Comparison of ENCODE assay signal across 8 cellular contexts in genomic region chr1:22416555-22417454, GRCh38. TPM values are rescaled to one million over a fixed set of nuclear protein-coding genes. Genes with fewer than 3 reads are reported as not detected.
DNase-seq lines count a peak whose midpoint lies in the region; ATAC-seq and TF ChIP-seq lines count a peak whose summit lies in the region.

No MANE protein-coding gene starts in this region.

- peak; percentile 73 for TF ChIP-seq CTCF in CD8-positive, alpha-beta T cell (IDR thresholded peaks at IDR 0.05)

- H3K4me3 ChIP-seq in CD8-positive, alpha-beta T cell (ENCODE audit: low read depth, low read length) = no peak overlapping the region
- H3K4me3 ChIP-seq in endocrine pancreas (ENCODE audit: control insufficient read depth, insufficient read depth, low read length) = no peak overlapping the region

- H3K4me3 Mint-ChIP-seq in CD8-positive, alpha-beta T cell = no peak overlapping the region

- peak; percentile 87 for ATAC-seq in CD8-positive, alpha-beta T cell
- ATAC-seq in GM21717 (IDR thresholded peaks at IDR 0.05; ENCODE audit: unreplicated experiment) = no peak

- H3K27ac Mint-ChIP-seq in CD8-positive, alpha-beta T cell = no peak overlapping the region

- H3K27ac ChIP-seq in CD8-positive, alpha-beta T cell (ENCODE audit: low read depth, low read length) = no peak overlapping the region

- POLR2A ChIA-PET in CD8-positive, alpha-beta T cell (lab: Charles Lee) = interaction anchor here (1.1 kb wide), 1 partner anchor 13 kb away, joined by 3 read pairs; no protein-coding TSS in a partner anchor

- no peaks in the 10 kb centered on the region for H3K9me3 ChIP-seq in CD8-positive, alpha-beta T cell (ENCODE audit: low read length)
- H3K9me3 ChIP-seq in endocrine pancreas (ENCODE audit: control insufficient read depth, low read length) = no peaks in the 10 kb centered on the region

- DNase-seq in CD8-positive, alpha-beta T cell = peak; percentile 42 to 78 (median 74)
- peak; percentile 65 for DNase-seq in HT1080 (ENCODE audit: low read depth)
- DNase-seq in NOMO-1 (lab: John Stamatoyannopoulos, UW; ENCODE audit: unreplicated experiment in 2 of 2) = peak; percentile 48 to 71
- DNase-seq in activated CD8-positive, alpha-beta memory T cell treated with anti-CD3 and anti-CD28 coated beads for 1 hour (ENCODE audit: extremely low read depth in 1 of 2, low read depth in 1 of 2) = peak; percentile 41 to 55
- peak; percentile 24 for DNase-seq in middle frontal gyrus (ENCODE audit: extremely low spot score, low spot score)
- DNase-seq in stimulated activated CD8-positive, alpha-beta memory T cell treated with anti-CD3 and anti-CD28 coated beads, Interleukin-4, amount 100 ng/mL, for 1 hour (ENCODE audit: low read depth in 2 of 2, low spot score in 1 of 2) = peak; percentile 21 to 49

- H3K4me1 ChIP-seq in CD8-positive, alpha-beta T cell (ENCODE audit: insufficient read depth, low read length) = peaks cover 5% of the 10 kb centered on the region
- H3K4me1 ChIP-seq in endocrine pancreas (ENCODE audit: control insufficient read depth, insufficient read depth, low read length) = peaks cover 8% of the 10 kb centered on the region

- peaks cover 9% of the 10 kb centered on the region for H3K27me3 ChIP-seq in CD8-positive, alpha-beta T cell (ENCODE audit: insufficient read depth, low read length)
- no peaks in the 10 kb centered on the region for H3K27me3 ChIP-seq in endocrine pancreas (ENCODE audit: control insufficient read depth, insufficient read depth, low read length)

- peaks cover 7% of the 10 kb centered on the region for H3K4me1 Mint-ChIP-seq in CD8-positive, alpha-beta T cell (ENCODE audit: low read depth)

- CTCF ChIA-PET in CD8-positive, alpha-beta T cell (lab: Charles Lee) = interaction anchor here (0.6 to 3.1 kb wide), 12 partner anchors 9 to 713 kb away, joined by 3 to 20 read pairs (median 4); no protein-coding TSS in a partner anchor

- H3K9ac ChIP-seq in endocrine pancreas (ENCODE audit: control insufficient read depth, insufficient read depth, low read length) = peak overlapping the region; percentile 35

- no peaks in the 10 kb centered on the region for H3K36me3 Mint-ChIP-seq in CD8-positive, alpha-beta T cell

- no peaks in the 10 kb centered on the region for H3K36me3 ChIP-seq in CD8-positive, alpha-beta T cell (ENCODE audit: insufficient read depth, low read length)
- H3K36me3 ChIP-seq in endocrine pancreas (ENCODE audit: control insufficient read depth, insufficient read depth, low read length) = no peaks in the 10 kb centered on the region

- intact Hi-C loops in CD8-positive, alpha-beta T cell (cut with DNase I, micrococcal nuclease) = loop anchor here (1.0 to 10.0 kb wide), 6 partner anchors 282 to 1182 kb away; no protein-coding TSS in a partner anchor

- no peaks in the 10 kb centered on the region for H3K9me3 Mint-ChIP-seq in CD8-positive, alpha-beta T cell

- H3K27me3 Mint-ChIP-seq in CD8-positive, alpha-beta T cell (ENCODE audit: low read depth) = peaks cover 41% of the 10 kb centered on the region

RNA-seq across cellular contexts. Expression of gene ZBTB40, which starts 34.8 kb away (rescaled TPM):
- total RNA-seq in CD8-positive, alpha-beta T cell = 10 to 100 TPM; 20.9 to 21.3 TPM
- 12.7 and 13.0 TPM in 2 replicates for total RNA-seq in HT1080 (2014; rRNA removed; shearing (Covaris generic))
- polyA plus RNA-seq in HT1080 (2015; cell fraction: cytosol; rRNA removed) = 4.8 and 5.7 TPM in 2 replicates
- polyA plus RNA-seq in HT1080 (2015; cell fraction: nucleus; rRNA removed) = 32.2 and 34.1 TPM in 2 replicates

Comparison
In these comparisons a context has a peak if more than half of its experiments do, and no peak if none do; other contexts are left out.
1. DNase-seq: peak in every context shown above with its lines; median percentile 74 in CD8-positive, alpha-beta T cell; 65 in HT1080; 60 in NOMO-1; 48 in activated CD8-positive, alpha-beta memory T cell treated with anti-CD3 and anti-CD28 coated beads for 1 hour; 35 in stimulated activated CD8-positive, alpha-beta memory T cell treated with anti-CD3 and anti-CD28 coated beads, Interleukin-4, amount 100 ng/mL, for 1 hour; 24 in middle frontal gyrus.